Comparison of ENCODE assay signal across 16 cellular contexts in genomic region chr1:165253818-165254254, GRCh38.
"Had no signal": no experiment of that assay in that cellular context is flagged by ENCODE, and none has a peak within 500 bp of the region (broad histone marks: within the 10 kb centered on the region; RNA-seq: fewer than 3 reads in every experiment).

No MANE protein-coding gene starts in this region.

- H3K27ac Mint-ChIP-seq: activated CD8-positive, alpha-beta T cell treated with anti-CD3 and anti-CD28 coated beads, Interleukin-2, amount 10 ng/mL, durations not matched to agents 7 days and 5 days; activated T-helper 1 cell treated with anti-CD3 and anti-CD28 coated beads, Interleukin-12 subunit alpha, Interleukin-12 subunit beta, Interleukin-2, Interleukin-4 antibody, amounts not matched to agents 30 ng/mL and 10 ng/mL and 1 ng/mL, durations not matched to agents 14 hours and 24 hours and 36 hours; natural killer cell treated with Interleukin-12 subunit alpha and Interleukin-12 subunit beta and Interleukin-15 and Interleukin-18, amount 100 ng/mL, for 72 hours; stimulated activated naive B cell treated with anti-CD40 and anti-IgM and Interleukin-4, amounts not matched to agents 10 μg/mL and 1 μg/mL and 100 μg/mL, for 72 hours had no signal

- H3K4me3 ChIP-seq: ascending aorta, psoas muscle, spleen had no signal

- H3K9me3 ChIP-seq: ascending aorta, psoas muscle had no signal

- DNase-seq: activated CD4-positive, alpha-beta T cell treated with anti-CD3 and anti-CD28 coated beads for 4 hours; activated CD8-positive, alpha-beta T cell treated with anti-CD3 and anti-CD28 coated beads, Interleukin-2, amount 10 ng/mL, durations not matched to agents 7 days and 5 days; activated naive CD4-positive, alpha-beta T cell; occipital lobe; psoas muscle; spleen; stimulated activated CD4-positive, alpha-beta T cell treated with anti-CD3 and anti-CD28 coated beads, Interleukin-1b, Interleukin-23, amount 100 ng/mL, for 48 hours; stimulated activated naive B cell treated with anti-CD40 and anti-IgM and Interleukin-4, amounts not matched to agents 10 μg/mL and 1 μg/mL and 100 μg/mL, for 72 hours; T1000; trophoblast cell had no signal

- H3K27ac ChIP-seq: ascending aorta, psoas muscle, spleen, VCaP had no signal

- H3K36me3 ChIP-seq: ascending aorta, spleen had no signal

- H3K4me1 ChIP-seq: spleen had no signal

- H3K27me3 ChIP-seq: ascending aorta had no signal

- H3K36me3 Mint-ChIP-seq: natural killer cell treated with Interleukin-12 subunit alpha and Interleukin-12 subunit beta and Interleukin-15 and Interleukin-18, amount 100 ng/mL, for 72 hours; stimulated activated naive B cell treated with anti-CD40 and anti-IgM and Interleukin-4, amounts not matched to agents 10 μg/mL and 1 μg/mL and 100 μg/mL, for 72 hours had no signal

- H3K9me3 Mint-ChIP-seq: activated T-helper 1 cell treated with anti-CD3 and anti-CD28 coated beads, Interleukin-12 subunit alpha, Interleukin-12 subunit beta, Interleukin-2, Interleukin-4 antibody, amounts not matched to agents 30 ng/mL and 10 ng/mL and 1 ng/mL, durations not matched to agents 14 hours and 24 hours and 36 hours; natural killer cell treated with Interleukin-12 subunit alpha and Interleukin-12 subunit beta and Interleukin-15 and Interleukin-18, amount 100 ng/mL, for 72 hours had no signal

- ATAC-seq: activated CD8-positive, alpha-beta T cell treated with anti-CD3 and anti-CD28 coated beads, Interleukin-2, amount 10 ng/mL, durations not matched to agents 7 days and 5 days; esophagus mucosa; natural killer cell treated with Interleukin-12 subunit alpha and Interleukin-12 subunit beta and Interleukin-15 and Interleukin-18, amount 100 ng/mL, for 72 hours; psoas muscle; sciatic nerve; stimulated activated naive B cell treated with anti-CD40 and anti-IgM and Interleukin-4, amounts not matched to agents 10 μg/mL and 1 μg/mL and 100 μg/mL, for 72 hours had no signal

- H3K4me1 Mint-ChIP-seq: stimulated activated naive B cell treated with anti-CD40 and anti-IgM and Interleukin-4, amounts not matched to agents 10 μg/mL and 1 μg/mL and 100 μg/mL, for 72 hours had no signal

- H3K4me3 Mint-ChIP-seq: activated CD8-positive, alpha-beta T cell treated with anti-CD3 and anti-CD28 coated beads, Interleukin-2, amount 10 ng/mL, durations not matched to agents 7 days and 5 days; activated T-helper 1 cell treated with anti-CD3 and anti-CD28 coated beads, Interleukin-12 subunit alpha, Interleukin-12 subunit beta, Interleukin-2, Interleukin-4 antibody, amounts not matched to agents 30 ng/mL and 10 ng/mL and 1 ng/mL, durations not matched to agents 14 hours and 24 hours and 36 hours; natural killer cell treated with Interleukin-12 subunit alpha and Interleukin-12 subunit beta and Interleukin-15 and Interleukin-18, amount 100 ng/mL, for 72 hours; stimulated activated naive B cell treated with anti-CD40 and anti-IgM and Interleukin-4, amounts not matched to agents 10 μg/mL and 1 μg/mL and 100 μg/mL, for 72 hours had no signal
